ENCODE assay signal across 16 cellular contexts in genomic region chr1:115440733-115441132, GRCh38.
DNase-seq lines count a peak whose midpoint lies in the region; ATAC-seq and TF ChIP-seq lines count a peak whose summit lies in the region.
"Had no signal": no experiment of that assay in that cellular context is flagged by ENCODE, and none has a peak within 500 bp of the region (broad histone marks: within the 10 kb centered on the region; RNA-seq: fewer than 3 reads in every experiment).

No MANE protein-coding gene starts in this region.

- POLR2A ChIA-PET in PC-3 (lab: Charles Lee; ENCODE audit: unreplicated experiment), result interaction anchor here (0.6 kb wide), 3 partner anchors 105 to 260 kb away, joined by 3 to 10 read pairs (median 5); no protein-coding TSS in a partner anchor

- H3K9me3 Mint-ChIP-seq in mesothelial cell of epicardium (peaks cover 4% of the 10 kb centered on the region), endothelial cell (ENCODE audit: unreplicated experiment) (no peaks in the 10 kb centered on the region)

- H3K27me3 Mint-ChIP-seq in mesothelial cell of epicardium (ENCODE audit: low read depth) (no peaks in the 10 kb centered on the region), endothelial cell (ENCODE audit: unreplicated experiment) (no peaks in the 10 kb centered on the region)

- peak overlapping the region; percentile 28 for H3K27ac ChIP-seq in PC-3 (ENCODE audit: low read length)
- H3K27ac ChIP-seq: C4-2B, HL-60 had no signal

- no peaks in the 10 kb centered on the region for H3K27me3 ChIP-seq in PC-3 (ENCODE audit: low read length)
- H3K27me3 ChIP-seq: BE2C had no signal

- H3K79me2 ChIP-seq in PC-3 (ENCODE audit: low read length), result no peaks in the 10 kb centered on the region

- no peaks in the 10 kb centered on the region for H3K36me3 Mint-ChIP-seq in mesothelial cell of epicardium
- no peaks in the 10 kb centered on the region for H3K36me3 Mint-ChIP-seq in endothelial cell (ENCODE audit: low read depth, unreplicated experiment)
- H3K36me3 Mint-ChIP-seq: CD4-positive, alpha-beta memory T cell had no signal

- no peak overlapping the region for H3K9ac ChIP-seq in PC-3 (ENCODE audit: low read length)

- no TSS peak for BruUV-seq in PC-3 (replicated peaks; lab: Mats Ljungman, UMichigan)

- no peak overlapping the region for H3K4me3 Mint-ChIP-seq in mesothelial cell of epicardium
- no peak overlapping the region for H3K4me3 Mint-ChIP-seq in endothelial cell (ENCODE audit: unreplicated experiment)
- H3K4me3 Mint-ChIP-seq: CD4-positive, alpha-beta memory T cell had no signal

- DNase-seq in EL, result peak; percentile 52
- DNase-seq in PC-3, result peak; percentile 75
- no peak for DNase-seq in mesothelial cell of epicardium (ENCODE audit: low spot score in 2 of 2, unreplicated experiment in 2 of 2)
- DNase-seq in GM19238 (ENCODE audit: insufficient read length, low spot score), result no peak
- DNase-seq in endothelial cell (ENCODE audit: low spot score), result no peak
- DNase-seq in UCSD-AML1 (lab: John Stamatoyannopoulos, UW; ENCODE audit: unreplicated experiment), result no peak
- DNase-seq in DMS 273 (lab: John Stamatoyannopoulos, UW; ENCODE audit: unreplicated experiment), result no peak
- DNase-seq: BE2C; CD4-positive, alpha-beta memory T cell; COR-L47; DMS53 had no signal

- intact Hi-C loops in PC-3 (cut with micrococcal nuclease), result no loop called here

- no peaks in the 10 kb centered on the region for H4K20me1 ChIP-seq in PC-3 (ENCODE audit: low read length)

- no peaks in the 10 kb centered on the region for H3K9me3 ChIP-seq in PC-3 (ENCODE audit: low read length)
- H3K9me3 ChIP-seq: BE2C, HAP-1 had no signal

- H3K4me1 Mint-ChIP-seq in mesothelial cell of epicardium (peaks cover 41% of the 10 kb centered on the region), endothelial cell (ENCODE audit: unreplicated experiment) (peaks cover 3% of the 10 kb centered on the region)
- H3K4me1 Mint-ChIP-seq: CD4-positive, alpha-beta memory T cell had no signal

- CTCF ChIA-PET in PC-3 (lab: Charles Lee), result no interaction called here

- peaks cover 21% of the 10 kb centered on the region for H3K4me1 ChIP-seq in PC-3 (ENCODE audit: insufficient read depth, low read length)
- H3K4me1 ChIP-seq: BE2C had no signal

- no peaks in the 10 kb centered on the region for H3K36me3 ChIP-seq in PC-3 (ENCODE audit: low read depth, low read length)
- H3K36me3 ChIP-seq: BE2C, HAP-1 had no signal

- H2AFZ ChIP-seq in PC-3 (ENCODE audit: low read length), result no peak overlapping the region

- ATAC-seq in PC-3, result peak; percentile 89
- ATAC-seq in SK-N-SH treated with all-trans-retinoic acid at 6 μM for 48 hours, result peak; percentile 54
- ATAC-seq: K562 had no signal

- TF ChIP-seq CTCF in PC-3 (conservative IDR thresholded peaks at IDR 0.05; ENCODE audit: low read depth, low read length), result no peak
- no peak for TF ChIP-seq CTCF in mesothelial cell of epicardium (IDR thresholded peaks at IDR 0.05; ENCODE audit: unreplicated experiment)
- no peak for TF ChIP-seq CTCF in endothelial cell (IDR thresholded peaks at IDR 0.05; ENCODE audit: unreplicated experiment)

- H3K4me3 ChIP-seq in PC-3 (ENCODE audit: low read length), result no peak overlapping the region
- H3K4me3 ChIP-seq: HAP-1, K562 had no signal

- H3K27ac Mint-ChIP-seq in mesothelial cell of epicardium (peak overlapping the region; percentile 16), endothelial cell (ENCODE audit: unreplicated experiment) (no peak overlapping the region)
- H3K27ac Mint-ChIP-seq: CD4-positive, alpha-beta memory T cell had no signal

- H3F3A ChIP-seq in PC-3 (ENCODE audit: low read length, unreplicated experiment), result no peaks in the 10 kb centered on the region

- H3K4me2 ChIP-seq in PC-3 (ENCODE audit: low read length), result peak overlapping the region; percentile 50

- H3K9me2 ChIP-seq in PC-3 (replicated peaks; ENCODE audit: low read length), result no peaks in the 10 kb centered on the region

TF ChIP-seq in SK-N-SH treated with all-trans-retinoic acid at 6 μM for 48 hours, 23 proteins besides CTCF, POLR2A, EP300 and RAD21:
- TF ChIP-seq POU6F1 (CRISPR knock-in tag; IDR thresholded peaks at IDR 0.05; ENCODE audit: borderline replicate concordance, low read depth) (no peak), CSRNP3 (CRISPR knock-in tag; IDR thresholded peaks at IDR 0.05) (no peak), BACH2 (CRISPR knock-in tag; IDR thresholded peaks at IDR 0.05; ENCODE audit: borderline replicate concordance) (no peak), CSDC2 (CRISPR knock-in tag; IDR thresholded peaks at IDR 0.05) (no peak), SNAI2 (CRISPR knock-in tag; IDR thresholded peaks at IDR 0.05) (no peak), TCF4 (CRISPR knock-in tag; IDR thresholded peaks at IDR 0.05; ENCODE audit: borderline replicate concordance) (no peak), RARB (CRISPR knock-in tag; IDR thresholded peaks at IDR 0.05) (no peak), GLIS3 (CRISPR knock-in tag; IDR thresholded peaks at IDR 0.05) (no peak), ZC3H10 (CRISPR knock-in tag; IDR thresholded peaks at IDR 0.05) (no peak), TSHZ2 (CRISPR knock-in tag; IDR thresholded peaks at IDR 0.05) (no peak)

Comparison
In these comparisons a context has a peak if more than half of its experiments do, and no peak if none do; other contexts are left out.
1. DNase-seq: peak in EL (single experiment) and PC-3 (single experiment); none in mesothelial cell of epicardium (0 of 2), GM19238 (single experiment), endothelial cell (single experiment), UCSD-AML1 (single experiment) and DMS 273 (single experiment).